Comparison of ENCODE assay signal across 12 cellular contexts in the genomic region with DNA sequence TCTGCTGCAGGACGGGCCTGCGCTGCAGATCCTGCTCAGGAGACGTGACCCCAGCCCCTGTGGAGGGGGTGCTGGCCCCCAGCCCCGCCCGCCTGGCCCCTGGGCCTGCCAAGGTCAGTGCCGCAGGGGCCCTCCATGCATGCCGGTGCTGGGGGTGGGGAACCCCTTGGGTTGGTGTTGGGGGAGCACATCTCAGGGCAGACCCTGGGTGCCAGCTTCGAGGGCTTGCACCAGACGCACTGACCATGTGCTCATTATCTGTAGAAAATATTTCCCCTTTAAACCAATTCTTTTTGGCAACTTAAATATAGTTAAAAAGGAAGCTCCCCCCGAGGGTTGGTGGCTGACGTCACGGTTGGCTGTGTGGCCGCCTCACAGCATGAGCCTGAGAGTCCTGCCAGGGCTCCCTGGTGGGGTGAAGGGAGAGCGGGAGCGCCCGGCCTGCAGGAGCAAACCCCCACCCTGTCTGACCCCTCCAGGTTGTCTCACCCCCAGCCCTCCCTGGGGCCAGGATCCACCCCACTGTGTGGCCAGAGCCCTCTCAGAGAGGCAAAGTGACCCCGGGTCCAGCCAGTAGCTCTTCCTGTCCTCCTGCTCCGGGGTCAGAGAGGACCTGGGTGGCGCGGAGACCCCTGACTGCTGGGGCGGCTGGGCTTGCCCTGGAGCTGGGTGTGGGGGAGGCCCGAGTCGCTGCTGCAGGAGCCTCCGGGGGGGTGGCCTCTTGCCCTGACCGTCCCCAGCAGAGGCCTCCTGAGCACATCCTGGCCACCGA. TPM values are rescaled to one million over a fixed set of nuclear protein-coding genes. Genes with fewer than 3 reads are reported as not detected.
DNase-seq lines count a peak whose midpoint lies in the region; ATAC-seq and TF ChIP-seq lines count a peak whose summit lies in the region.
"Had no signal": no experiment of that assay in that cellular context is flagged by ENCODE, and none has a peak within 500 bp of the region (broad histone marks: within the 10 kb centered on the region; RNA-seq: fewer than 3 reads in every experiment).

No MANE protein-coding gene starts in this region.

- H3K4me3 ChIP-seq in A673 (ENCODE audit: low read depth, low read length, poor library complexity, severe bottlenecking) = no peak overlapping the region
- H3K4me3 ChIP-seq: thoracic aorta had no signal

- BruUV-seq in A673 (replicated peaks; lab: Mats Ljungman, UMichigan) = no TSS peak

- intact Hi-C loops in A673 (cut with micrococcal nuclease; ENCODE audit: unreplicated experiment) (loop anchor here (5.0 kb wide), 1 partner anchor 482 kb away; no protein-coding TSS in a partner anchor), Right ventricle myocardium superior (cut with DNase I) (no loop called here)

- H3K4me1 ChIP-seq in A673 (ENCODE audit: insufficient read depth, low read length, poor library complexity, severe bottlenecking) = peaks cover 26% of the 10 kb centered on the region

- TF ChIP-seq CTCF in A673 (conservative IDR thresholded peaks at IDR 0.05; ENCODE audit: low read depth, low read length) = no peak

- no peaks in the 10 kb centered on the region for H3K9me3 ChIP-seq in A673 (ENCODE audit: low read depth, low read length, poor library complexity, severe bottlenecking)
- H3K9me3 ChIP-seq: thoracic aorta had no signal

- H3K36me3 ChIP-seq in A673 (ENCODE audit: insufficient read depth, low read length, poor library complexity, severe bottlenecking) = no peaks in the 10 kb centered on the region
- H3K36me3 ChIP-seq: thoracic aorta had no signal

- CTCF ChIA-PET in A673 (lab: Charles Lee) = no interaction called here

- H3K27me3 ChIP-seq in A673 (replicated peaks; ENCODE audit: insufficient read depth, low read depth, low read length, poor library complexity) = no peaks in the 10 kb centered on the region

- peak; percentile 55 for ATAC-seq in Right ventricle myocardium superior (ENCODE audit: poor library complexity)
- ATAC-seq: activated CD8-positive, alpha-beta memory T cell treated with anti-CD3 and anti-CD28 coated beads, Interleukin-2, amount 10 ng/mL, durations not matched to agents 7 days and 5 days; left colon had no signal

- no peak overlapping the region for H3K27ac ChIP-seq in A673 (ENCODE audit: low read depth, low read length, poor library complexity, severe bottlenecking)
- H3K27ac ChIP-seq: C4-2B, RWPE1, thoracic aorta had no signal

- DNase-seq in A673 (ENCODE audit: low spot score) (peak; percentile 57), NCI-H146 (lab: John Stamatoyannopoulos, UW) (peak; percentile 47), Right ventricle myocardium superior (peak; percentile 94), SHP77 (lab: John Stamatoyannopoulos, UW) (no peak), amniotic stem cell (lab: John Stamatoyannopoulos, UW) (no peak)
- no peak for DNase-seq in activated effector memory CD4-positive, alpha-beta T cell treated with Interleukin-2 at 50 U/mL for 16 hours
- DNase-seq: activated CD8-positive, alpha-beta memory T cell treated with anti-CD3 and anti-CD28 coated beads, Interleukin-2, amount 10 ng/mL, durations not matched to agents 7 days and 5 days; small intestine had no signal

- POLR2A ChIA-PET in A673 (lab: Charles Lee; ENCODE audit: low non-redundant PET) = no interaction called here

RNA-seq across cellular contexts. Expression of a gene that starts 5.3 kb away (rescaled TPM):
- total RNA-seq in A673 (2021) (112 and 122 TPM in 2 replicates), Right ventricle myocardium superior (42.7 TPM)

RNA-seq across cellular contexts. Expression of a gene that starts 8.9 kb away (rescaled TPM):
- not detected in 2 replicates for total RNA-seq in A673 (2021)
- total RNA-seq in Right ventricle myocardium superior = not detected
- total RNA-seq: thoracic aorta had no signal

RNA-seq across cellular contexts. Expression of a gene that starts 32.9 kb away (rescaled TPM):
- not detected in 2 replicates for total RNA-seq in A673 (2021)
- not detected for total RNA-seq in Right ventricle myocardium superior
- total RNA-seq: activated CD8-positive, alpha-beta memory T cell treated with anti-CD3 and anti-CD28 coated beads, Interleukin-2, amount 10 ng/mL, durations not matched to agents 7 days and 5 days; left colon; thoracic aorta had no signal

RNA-seq across cellular contexts. Expression of a gene that starts 44.6 kb away (rescaled TPM):
- total RNA-seq in A673 (2021) (13.3 and 14.0 TPM in 2 replicates), Right ventricle myocardium superior (13.9 TPM)

RNA-seq across cellular contexts. Expression of a gene that starts 53.8 kb away (rescaled TPM):
- total RNA-seq in A673 (2021) = 0.69 and 1.3 TPM in 2 replicates
- total RNA-seq in Right ventricle myocardium superior = 4.3 TPM

Comparison
In these comparisons a context has a peak if more than half of its experiments do, and no peak if none do; other contexts are left out.
1. DNase-seq: peak in A673 (single experiment), NCI-H146 (single experiment) and Right ventricle myocardium superior (single experiment); none in SHP77 (0 of 2), amniotic stem cell (single experiment) and activated effector memory CD4-positive, alpha-beta T cell treated with Interleukin-2 at 50 U/mL for 16 hours (single experiment).